In the genomic region with DNA sequence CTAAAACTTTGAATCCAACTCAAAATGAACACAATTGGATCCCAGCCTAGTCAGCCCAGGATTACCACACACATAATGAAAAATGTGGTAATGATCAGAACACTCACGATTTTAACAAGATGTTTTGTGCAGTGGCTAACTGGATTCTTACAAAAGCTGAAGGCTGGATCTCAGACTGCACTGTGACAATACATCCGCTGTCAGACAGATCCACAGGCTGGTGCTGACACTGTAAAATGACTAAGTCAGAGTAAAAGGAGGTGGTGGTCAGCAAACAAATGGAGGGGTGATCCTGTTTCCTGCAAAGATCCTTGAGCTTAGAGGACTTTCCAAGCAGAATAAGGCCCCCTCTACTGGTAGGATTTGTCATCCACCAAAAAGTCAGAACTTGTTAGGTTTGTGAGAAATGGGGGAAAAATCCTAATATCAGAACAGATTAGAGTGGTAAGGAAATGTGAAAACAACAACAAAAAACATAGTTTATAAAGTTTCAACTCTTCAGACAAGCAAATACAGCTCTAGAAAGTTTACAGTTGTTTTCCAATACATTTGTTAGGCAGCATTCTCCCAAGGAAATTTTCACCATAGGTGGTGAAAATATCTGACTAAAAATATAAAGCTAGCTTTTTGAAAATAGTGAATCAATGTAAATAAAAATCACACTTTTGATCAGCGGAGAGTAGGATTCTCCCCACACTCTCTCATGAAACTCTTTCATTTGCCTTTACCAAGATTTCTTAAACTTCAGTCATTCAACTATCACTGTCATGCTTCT, we compare ENCODE assay signal across 8 cellular contexts.
DNase-seq lines count a peak whose midpoint lies in the region; ATAC-seq and TF ChIP-seq lines count a peak whose summit lies in the region.

No MANE protein-coding gene starts in this region.

- no peaks in the 10 kb centered on the region for H3K79me2 ChIP-seq in neural cell (replicated peaks; ENCODE audit: insufficient read depth, low read length)

- TF ChIP-seq EP300 in esophagus muscularis mucosa (IDR thresholded peaks at IDR 0.05) (no peak), neural cell (conservative IDR thresholded peaks at IDR 0.05; ENCODE audit: poor library complexity, severe bottlenecking) (no peak)

- WGBS in esophagus muscularis mucosa, result 57% methylated on average over 3 of the region's 3 CpGs

- TF ChIP-seq CTCF in HEK293 (tag by site-specific recombination; IDR thresholded peaks at IDR 0.05), result peak; percentile 61
- peak; percentile 22 to 54 (median 48) for TF ChIP-seq CTCF in Peyer's patch (IDR thresholded peaks at IDR 0.05)
- peak; percentile 47 to 71 (median 63) for TF ChIP-seq CTCF in esophagus muscularis mucosa (IDR thresholded peaks at IDR 0.05)
- TF ChIP-seq CTCF in neural cell (IDR thresholded peaks at IDR 0.05; ENCODE audit: poor library complexity, severe bottlenecking), result peak; percentile 57

- intact Hi-C loops in esophagus muscularis mucosa (cut with DNase I), result loop anchor here (5.0 to 10.0 kb wide), 4 partner anchors 52 to 430 kb away; a partner anchor contains a TSS

- POLR2A ChIA-PET in HEK293 (lab: Yijun Ruan, JAX), result no interaction called here

- H4K20me1 ChIP-seq in neural cell (ENCODE audit: insufficient read depth), result no peaks in the 10 kb centered on the region

- CTCF ChIA-PET in HEK293 (lab: Yijun Ruan, JAX), result interaction anchor here (0.6 to 2.0 kb wide), 37 partner anchors 9 to 440 kb away, joined by 3 to 19 read pairs (median 4); no protein-coding TSS in a partner anchor

- no peaks in the 10 kb centered on the region for H3K9me2 ChIP-seq in neural cell (ENCODE audit: insufficient read depth, low read length)

- no peak for TF ChIP-seq POLR2A in Peyer's patch (IDR thresholded peaks at IDR 0.05)
- no peak for TF ChIP-seq POLR2A in esophagus muscularis mucosa (IDR thresholded peaks at IDR 0.05; ENCODE audit: low read depth)

- H3K9me3 ChIP-seq in HEK293 (ENCODE audit: control insufficient read depth, insufficient read depth, low read depth, low read length), result no peaks in the 10 kb centered on the region
- H3K9me3 ChIP-seq in Peyer's patch, result no peaks in the 10 kb centered on the region
- no peaks in the 10 kb centered on the region for H3K9me3 ChIP-seq in esophagus muscularis mucosa
- no peaks in the 10 kb centered on the region for H3K9me3 ChIP-seq in neural cell (ENCODE audit: low read length)

- H3K36me3 ChIP-seq in HEK293 (ENCODE audit: control insufficient read depth in 2 of 2, insufficient read depth in 1 of 2, low read length in 2 of 2), result no peaks in the 10 kb centered on the region
- H3K36me3 ChIP-seq in Peyer's patch, result no peaks in the 10 kb centered on the region
- no peaks in the 10 kb centered on the region for H3K36me3 ChIP-seq in esophagus muscularis mucosa
- H3K36me3 ChIP-seq in neural cell (ENCODE audit: insufficient read depth, low read length), result no peaks in the 10 kb centered on the region

- no peak for ATAC-seq in GM21423 (IDR thresholded peaks at IDR 0.05; ENCODE audit: unreplicated experiment)
- no peak for ATAC-seq in HG02870 (IDR thresholded peaks at IDR 0.05; ENCODE audit: unreplicated experiment)
- no peak for ATAC-seq in GM21447 (IDR thresholded peaks at IDR 0.05; ENCODE audit: unreplicated experiment)

- H3K4me1 ChIP-seq in HEK293 (ENCODE audit: control insufficient read depth, insufficient read depth, low read length), result no peaks in the 10 kb centered on the region
- H3K4me1 ChIP-seq in Peyer's patch, result no peaks in the 10 kb centered on the region
- H3K4me1 ChIP-seq in esophagus muscularis mucosa, result peaks cover under 1 to 9% (median 4%) of the 10 kb centered on the region in 4 donors

- H3K27me3 ChIP-seq in Peyer's patch, result no peaks in the 10 kb centered on the region
- H3K27me3 ChIP-seq in esophagus muscularis mucosa, result no peaks in the 10 kb centered on the region
- H3K27me3 ChIP-seq in neural cell (ENCODE audit: insufficient read depth, low read depth, low read length), result no peaks in the 10 kb centered on the region

- no peak overlapping the region for H3K4me2 ChIP-seq in neural cell (ENCODE audit: low read length)

- no peak overlapping the region for H2AFZ ChIP-seq in neural cell (ENCODE audit: low read depth, low read length)

- H3K4me3 ChIP-seq in HEK293 (ENCODE audit: low read depth, low read length) (no peak overlapping the region), Peyer's patch (no peak overlapping the region), esophagus muscularis mucosa (no peak overlapping the region), neural cell (ENCODE audit: low read length) (no peak overlapping the region)

- H3K27ac ChIP-seq in HEK293 (ENCODE audit: extremely low read depth, low read depth, low read length) (no peak overlapping the region), Peyer's patch (no peak overlapping the region), esophagus muscularis mucosa (replicated peaks in 1 of 4) (no peak overlapping the region), neural cell (ENCODE audit: low read length) (no peak overlapping the region)

- H3K9ac ChIP-seq in neural cell (ENCODE audit: low read length), result no peak overlapping the region

- H3F3A ChIP-seq in neural cell (ENCODE audit: insufficient read depth, low read length, poor library complexity, severe bottlenecking), result no peaks in the 10 kb centered on the region

- peak; percentile 52 for TF ChIP-seq RAD21 in neural cell (conservative IDR thresholded peaks at IDR 0.05)

- peak; percentile 45 for DNase-seq in D341Med (ENCODE audit: low spot score)
- DNase-seq in Peyer's patch, result no peak
- peak; percentile 82 for DNase-seq in esophagus muscularis mucosa (ENCODE audit: extremely low spot score)

TF ChIP-seq in HEK293, 187 proteins besides CTCF, POLR2A, EP300 and RAD21 (continues in another document):
- TF ChIP-seq ZNF654 (tag by site-specific recombination; IDR thresholded peaks at IDR 0.05; ENCODE audit: low read depth) (peak; percentile 47), ZBTB20 (tag by site-specific recombination; IDR thresholded peaks at IDR 0.05) (no peak), ZNF610 (tag by site-specific recombination; IDR thresholded peaks at IDR 0.05; ENCODE audit: borderline replicate concordance) (no peak), ZNF48 (tag by site-specific recombination; IDR thresholded peaks at IDR 0.05) (no peak), ZSCAN16 (tag by site-specific recombination; IDR thresholded peaks at IDR 0.05) (peak; percentile 99), SCRT1 (tag by site-specific recombination; IDR thresholded peaks at IDR 0.05; ENCODE audit: borderline replicate concordance) (no peak), KLF7 (tag by site-specific recombination; IDR thresholded peaks at IDR 0.05; ENCODE audit: borderline replicate concordance) (no peak), ZNF169 (tag by site-specific recombination; IDR thresholded peaks at IDR 0.05) (no peak)

TF ChIP-seq in neural cell, 6 proteins besides CTCF, POLR2A, EP300 and RAD21:
- TF ChIP-seq POLR2AphosphoS5 (IDR thresholded peaks at IDR 0.05) (no peak), SMC3 (conservative IDR thresholded peaks at IDR 0.05; ENCODE audit: poor library complexity) (peak; percentile 60), MXI1 (conservative IDR thresholded peaks at IDR 0.05; ENCODE audit: poor library complexity, severe bottlenecking) (no peak), TAF1 (IDR thresholded peaks at IDR 0.05; ENCODE audit: low read depth) (no peak), EZH2 (IDR thresholded peaks at IDR 0.05; ENCODE audit: borderline replicate concordance, insufficient read depth, low read length, poor library complexity, severe bottlenecking) (no peak)
- TF ChIP-seq, protein P1, sequence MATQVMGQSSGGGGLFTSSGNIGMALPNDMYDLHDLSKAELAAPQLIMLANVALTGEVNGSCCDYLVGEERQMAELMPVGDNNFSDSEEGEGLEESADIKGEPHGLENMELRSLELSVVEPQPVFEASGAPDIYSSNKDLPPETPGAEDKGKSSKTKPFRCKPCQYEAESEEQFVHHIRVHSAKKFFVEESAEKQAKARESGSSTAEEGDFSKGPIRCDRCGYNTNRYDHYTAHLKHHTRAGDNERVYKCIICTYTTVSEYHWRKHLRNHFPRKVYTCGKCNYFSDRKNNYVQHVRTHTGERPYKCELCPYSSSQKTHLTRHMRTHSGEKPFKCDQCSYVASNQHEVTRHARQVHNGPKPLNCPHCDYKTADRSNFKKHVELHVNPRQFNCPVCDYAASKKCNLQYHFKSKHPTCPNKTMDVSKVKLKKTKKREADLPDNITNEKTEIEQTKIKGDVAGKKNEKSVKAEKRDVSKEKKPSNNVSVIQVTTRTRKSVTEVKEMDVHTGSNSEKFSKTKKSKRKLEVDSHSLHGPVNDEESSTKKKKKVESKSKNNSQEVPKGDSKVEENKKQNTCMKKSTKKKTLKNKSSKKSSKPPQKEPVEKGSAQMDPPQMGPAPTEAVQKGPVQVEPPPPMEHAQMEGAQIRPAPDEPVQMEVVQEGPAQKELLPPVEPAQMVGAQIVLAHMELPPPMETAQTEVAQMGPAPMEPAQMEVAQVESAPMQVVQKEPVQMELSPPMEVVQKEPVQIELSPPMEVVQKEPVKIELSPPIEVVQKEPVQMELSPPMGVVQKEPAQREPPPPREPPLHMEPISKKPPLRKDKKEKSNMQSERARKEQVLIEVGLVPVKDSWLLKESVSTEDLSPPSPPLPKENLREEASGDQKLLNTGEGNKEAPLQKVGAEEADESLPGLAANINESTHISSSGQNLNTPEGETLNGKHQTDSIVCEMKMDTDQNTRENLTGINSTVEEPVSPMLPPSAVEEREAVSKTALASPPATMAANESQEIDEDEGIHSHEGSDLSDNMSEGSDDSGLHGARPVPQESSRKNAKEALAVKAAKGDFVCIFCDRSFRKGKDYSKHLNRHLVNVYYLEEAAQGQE (IDR thresholded peaks at IDR 0.05; ENCODE audit: borderline replicate concordance), result no peak
TF ChIP-seq in neural cell: peak in this region for 1.

Comparison
In these comparisons a context has a peak if more than half of its experiments do, and no peak if none do; other contexts are left out.
1. DNase-seq: peak in D341Med (single experiment) and esophagus muscularis mucosa (single experiment); none in Peyer's patch (0 of 3).
2. Peak in every context shown above with its lines, with median percentiles within 50 percentile points of each other: CTCF ChIP-seq.